In the genomic region with DNA sequence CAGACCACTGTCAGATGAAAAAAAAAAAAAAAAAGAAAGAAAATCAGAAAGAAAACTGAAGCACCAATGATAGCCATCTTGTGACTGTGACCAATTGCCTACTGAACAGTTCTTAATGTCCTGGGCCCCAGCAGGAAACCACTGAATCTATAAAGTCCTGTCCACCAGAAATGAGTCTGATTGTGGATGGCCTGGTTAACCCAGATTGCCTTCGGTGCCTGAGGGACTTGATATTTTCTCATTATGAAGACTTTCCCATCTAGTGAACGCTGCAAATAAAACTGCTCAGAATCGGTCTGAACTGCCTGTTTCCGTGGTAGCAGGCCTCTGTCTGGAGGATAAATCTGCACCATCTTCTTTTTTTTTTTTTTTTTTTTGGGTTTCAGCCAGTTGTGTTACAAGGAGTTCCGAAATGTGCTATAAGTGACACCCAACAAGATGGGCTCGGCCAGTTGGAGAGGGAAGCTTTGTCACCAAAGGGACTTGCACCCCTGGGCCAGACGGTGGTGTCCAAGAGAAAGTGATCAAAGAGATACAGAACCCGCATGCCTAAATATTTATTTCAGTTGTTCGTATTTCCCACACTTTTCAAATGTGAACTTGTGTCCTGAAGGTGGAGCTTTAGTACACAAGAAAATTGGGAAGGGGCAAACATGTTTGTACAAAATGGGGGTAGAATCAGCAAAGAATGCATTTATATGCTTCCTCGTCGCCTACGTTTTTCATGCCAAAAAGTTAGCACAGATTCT, we compare ENCODE assay signal across 8 cellular contexts. TPM values are rescaled to one million over a fixed set of nuclear protein-coding genes. Genes with fewer than 3 reads are reported as not detected.
DNase-seq lines count a peak whose midpoint lies in the region; ATAC-seq and TF ChIP-seq lines count a peak whose summit lies in the region.

No MANE protein-coding gene starts in this region.

- no peaks in the 10 kb centered on the region for H3K9me2 ChIP-seq in neural cell (ENCODE audit: insufficient read depth, low read length)

- in situ Hi-C loops in KBM-7 (cut with MboI; ENCODE audit: low pct_unique_long_range_greater_than_20kb, low sequenced_read_pairs), result no loop called here

- no peaks in the 10 kb centered on the region for H4K20me1 ChIP-seq in neural cell (ENCODE audit: insufficient read depth)

- TF ChIP-seq CTCF in neural cell (IDR thresholded peaks at IDR 0.05; ENCODE audit: poor library complexity, severe bottlenecking), result peak; percentile 57

- H3K36me3 ChIP-seq in neural cell (ENCODE audit: insufficient read depth, low read length), result no peaks in the 10 kb centered on the region

- peak overlapping the region; percentile 28 for H3K27ac ChIP-seq in neural cell (ENCODE audit: low read length)

- no peaks in the 10 kb centered on the region for H3K9me3 ChIP-seq in neural cell (ENCODE audit: low read length)

- H2AFZ ChIP-seq in neural cell (ENCODE audit: low read depth, low read length), result no peak overlapping the region

- no peak overlapping the region for H3K4me2 ChIP-seq in neural cell (ENCODE audit: low read length)

- H3K9ac ChIP-seq in neural cell (ENCODE audit: low read length), result peak overlapping the region; percentile 2

- no peak overlapping the region for H3K4me3 ChIP-seq in neural cell (ENCODE audit: low read length)

- no peaks in the 10 kb centered on the region for H3K27me3 ChIP-seq in neural cell (ENCODE audit: insufficient read depth, low read depth, low read length)

- DNase-seq in DMS79 treated with DMSO at 0.1 percent for 48 hours (lab: John Stamatoyannopoulos, UW) (peak; percentile 24), KBM-7 (peak; percentile 55), astrocyte of the hippocampus (ENCODE audit: low read depth, low spot score) (peak; percentile 56), occipital lobe (lab: John Stamatoyannopoulos, UW) (no peak), NCI-H1092 treated with DMSO at 0.1 percent for 48 hours (lab: John Stamatoyannopoulos, UW) (no peak), GM19240 (ENCODE audit: insufficient read length, low spot score) (no peak)

- ATAC-seq in GM18520 (IDR thresholded peaks at IDR 0.05; ENCODE audit: unreplicated experiment), result no peak

- TF ChIP-seq RAD21 in neural cell (conservative IDR thresholded peaks at IDR 0.05), result peak; percentile 59

- peaks cover 2% of the 10 kb centered on the region for H3F3A ChIP-seq in neural cell (ENCODE audit: insufficient read depth, low read length, poor library complexity, severe bottlenecking)

- no peak for TF ChIP-seq EP300 in neural cell (conservative IDR thresholded peaks at IDR 0.05; ENCODE audit: poor library complexity, severe bottlenecking)

- H3K79me2 ChIP-seq in neural cell (replicated peaks; ENCODE audit: insufficient read depth, low read length), result peaks cover 8% of the 10 kb centered on the region

TF ChIP-seq in neural cell, 6 proteins besides CTCF, POLR2A, EP300 and RAD21:
- TF ChIP-seq TAF1 (IDR thresholded peaks at IDR 0.05; ENCODE audit: low read depth) (no peak), EZH2 (IDR thresholded peaks at IDR 0.05; ENCODE audit: borderline replicate concordance, insufficient read depth, low read length, poor library complexity, severe bottlenecking) (no peak), SMC3 (conservative IDR thresholded peaks at IDR 0.05; ENCODE audit: poor library complexity) (peak; percentile 47), POLR2AphosphoS5 (IDR thresholded peaks at IDR 0.05) (peak; percentile 17), MXI1 (conservative IDR thresholded peaks at IDR 0.05; ENCODE audit: poor library complexity, severe bottlenecking) (peak; percentile 46)
- TF ChIP-seq, protein P1, sequence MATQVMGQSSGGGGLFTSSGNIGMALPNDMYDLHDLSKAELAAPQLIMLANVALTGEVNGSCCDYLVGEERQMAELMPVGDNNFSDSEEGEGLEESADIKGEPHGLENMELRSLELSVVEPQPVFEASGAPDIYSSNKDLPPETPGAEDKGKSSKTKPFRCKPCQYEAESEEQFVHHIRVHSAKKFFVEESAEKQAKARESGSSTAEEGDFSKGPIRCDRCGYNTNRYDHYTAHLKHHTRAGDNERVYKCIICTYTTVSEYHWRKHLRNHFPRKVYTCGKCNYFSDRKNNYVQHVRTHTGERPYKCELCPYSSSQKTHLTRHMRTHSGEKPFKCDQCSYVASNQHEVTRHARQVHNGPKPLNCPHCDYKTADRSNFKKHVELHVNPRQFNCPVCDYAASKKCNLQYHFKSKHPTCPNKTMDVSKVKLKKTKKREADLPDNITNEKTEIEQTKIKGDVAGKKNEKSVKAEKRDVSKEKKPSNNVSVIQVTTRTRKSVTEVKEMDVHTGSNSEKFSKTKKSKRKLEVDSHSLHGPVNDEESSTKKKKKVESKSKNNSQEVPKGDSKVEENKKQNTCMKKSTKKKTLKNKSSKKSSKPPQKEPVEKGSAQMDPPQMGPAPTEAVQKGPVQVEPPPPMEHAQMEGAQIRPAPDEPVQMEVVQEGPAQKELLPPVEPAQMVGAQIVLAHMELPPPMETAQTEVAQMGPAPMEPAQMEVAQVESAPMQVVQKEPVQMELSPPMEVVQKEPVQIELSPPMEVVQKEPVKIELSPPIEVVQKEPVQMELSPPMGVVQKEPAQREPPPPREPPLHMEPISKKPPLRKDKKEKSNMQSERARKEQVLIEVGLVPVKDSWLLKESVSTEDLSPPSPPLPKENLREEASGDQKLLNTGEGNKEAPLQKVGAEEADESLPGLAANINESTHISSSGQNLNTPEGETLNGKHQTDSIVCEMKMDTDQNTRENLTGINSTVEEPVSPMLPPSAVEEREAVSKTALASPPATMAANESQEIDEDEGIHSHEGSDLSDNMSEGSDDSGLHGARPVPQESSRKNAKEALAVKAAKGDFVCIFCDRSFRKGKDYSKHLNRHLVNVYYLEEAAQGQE (IDR thresholded peaks at IDR 0.05; ENCODE audit: borderline replicate concordance), result no peak
TF ChIP-seq in neural cell: peak in this region for 3.

RNA-seq across cellular contexts. Expression of a gene that starts 3.0 kb away (rescaled TPM):
- 75.6 and 76.3 TPM in 2 replicates for polyA plus RNA-seq in neural cell
- polyA minus RNA-seq in neural cell, result 206 and 223 TPM in 2 replicates
- total RNA-seq in occipital lobe, result 39.5 TPM

Comparison
In these comparisons a context has a peak if more than half of its experiments do, and no peak if none do; other contexts are left out.
1. DNase-seq: peak in DMS79 treated with DMSO at 0.1 percent for 48 hours (single experiment), KBM-7 (single experiment) and astrocyte of the hippocampus (single experiment); none in occipital lobe (single experiment), NCI-H1092 treated with DMSO at 0.1 percent for 48 hours (single experiment) and GM19240 (single experiment).